24 cellular contexts compared by ENCODE assay signal in the genomic region with DNA sequence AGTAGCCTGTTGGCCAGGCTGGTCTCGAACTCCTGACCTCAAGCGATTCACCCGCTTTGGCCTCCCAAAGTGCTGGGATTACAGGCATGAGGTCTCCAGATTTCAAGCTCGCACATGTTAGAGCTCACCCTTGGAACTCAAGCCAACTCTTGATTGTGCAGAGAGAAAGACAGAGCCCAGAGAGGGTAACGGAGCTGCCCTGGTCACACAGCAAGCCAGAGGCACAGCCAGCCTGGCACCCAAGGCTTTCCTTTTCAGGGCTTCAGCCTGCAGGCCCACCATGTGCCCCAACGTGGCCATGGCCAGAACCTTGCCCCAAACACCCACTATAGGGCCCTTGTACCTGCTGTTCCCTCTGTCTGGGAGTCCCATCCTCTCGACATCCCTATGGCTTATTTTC.
"Had no signal": no experiment of that assay in that cellular context is flagged by ENCODE, and none has a peak within 500 bp of the region (broad histone marks: within the 10 kb centered on the region; RNA-seq: fewer than 3 reads in every experiment).

No MANE protein-coding gene starts in this region.

- ATAC-seq: effector memory CD8-positive, alpha-beta T cell; gastrocnemius medialis; heart right ventricle; left cardiac atrium; left lung; left ventricle myocardium superior; lower lobe of right lung had no signal

- H3K4me1 ChIP-seq: colonic mucosa, gastrocnemius medialis, heart right ventricle, left lung, lower lobe of right lung had no signal

- H3K4me3 ChIP-seq: colonic mucosa, esophagus squamous epithelium, gastrocnemius medialis, heart right ventricle, left lung, lower lobe of right lung had no signal

- FAIRE-seq: endometrium, islet of Langerhans had no signal

- H3K36me3 ChIP-seq: colonic mucosa, esophagus squamous epithelium, gastrocnemius medialis, heart right ventricle, left lung, lower lobe of right lung had no signal

- H3K27ac ChIP-seq: colonic mucosa, epithelial cell of prostate, esophagus squamous epithelium, gastrocnemius medialis, heart right ventricle, left lung, lower lobe of right lung had no signal

- H3K4me3 Mint-ChIP-seq: dendritic cell treated with granulocyte-macrophage colony-stimulating factor and Interleukin-4, amounts not matched to agents 40 ng/mL and 50 ng/mL, for 4 days; effector memory CD8-positive, alpha-beta T cell; endodermal cell had no signal

- DNase-seq: colonic mucosa; cortex of kidney; effector CD8-positive, alpha-beta T cell; effector memory CD8-positive, alpha-beta T cell; endodermal cell; erythroblast; esophagus squamous epithelium; foreskin fibroblast; foreskin melanocyte; gastrocnemius medialis; glutamatergic neuron; head of caudate nucleus; heart right ventricle; hippocampal formation; left cardiac atrium; left lung; left ventricle myocardium superior; lower lobe of right lung; mesendoderm; midbrain had no signal

- H3K27me3 ChIP-seq: colonic mucosa had no signal

- H3K9me3 Mint-ChIP-seq: dendritic cell treated with granulocyte-macrophage colony-stimulating factor and Interleukin-4, amounts not matched to agents 40 ng/mL and 50 ng/mL, for 4 days; effector memory CD8-positive, alpha-beta T cell; endodermal cell had no signal

- H3K27ac Mint-ChIP-seq: dendritic cell treated with granulocyte-macrophage colony-stimulating factor and Interleukin-4, amounts not matched to agents 40 ng/mL and 50 ng/mL, for 4 days; effector memory CD8-positive, alpha-beta T cell; endodermal cell had no signal

- H3K9me3 ChIP-seq: colonic mucosa, esophagus squamous epithelium, gastrocnemius medialis, heart right ventricle, left lung, lower lobe of right lung had no signal

- H3K4me1 Mint-ChIP-seq: endodermal cell had no signal
